9 cellular contexts compared by ENCODE assay signal in the genomic region with DNA sequence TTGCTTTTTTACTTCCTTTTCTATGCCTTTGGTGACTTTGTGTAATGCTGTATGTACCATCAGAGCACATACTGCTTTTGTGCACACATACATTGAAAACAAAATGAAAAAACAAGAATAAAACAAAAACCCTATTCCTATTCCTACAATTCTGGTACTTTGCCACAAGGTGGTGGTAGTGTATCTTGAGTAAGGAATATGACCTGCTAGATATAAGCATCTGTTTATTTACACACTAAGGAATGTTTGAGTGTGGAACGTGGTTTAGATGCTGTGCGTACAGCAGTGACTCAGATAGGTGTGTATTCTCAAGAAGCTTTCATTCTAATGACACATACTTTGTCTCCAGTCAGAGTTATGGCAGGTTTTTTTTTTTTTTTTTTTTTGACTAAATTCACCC.
DNase-seq lines count a peak whose midpoint lies in the region; ATAC-seq, FAIRE-seq and TF ChIP-seq lines count a peak whose summit lies in the region.
"Had no signal": no experiment of that assay in that cellular context is flagged by ENCODE, and none has a peak within 500 bp of the region (broad histone marks: within the 10 kb centered on the region; RNA-seq: fewer than 3 reads in every experiment).

No MANE protein-coding gene starts in this region.

- H3K27me3 ChIP-seq in GM12878 (replicated peaks in 1 of 2; ENCODE audit: control insufficient read depth in 2 of 2, insufficient read depth in 2 of 2, low read length in 1 of 2) = no peaks in the 10 kb centered on the region

- H3K27me3 Mint-ChIP-seq in natural killer cell (ENCODE audit: low read depth in 2 of 2) = peaks cover 3 to 10% of the 10 kb centered on the region in 2 donors
- H3K27me3 Mint-ChIP-seq: central memory CD8-positive, alpha-beta T cell had no signal

- H3K27ac ChIP-seq in GM12878 (ENCODE audit: control insufficient read depth, insufficient read depth) = no peak overlapping the region

- DNase-seq in NCI-H146 (lab: John Stamatoyannopoulos, UW) = peak; percentile 7
- DNase-seq in NCI-H146 treated with DMSO at 0.1 percent for 48 hours (lab: John Stamatoyannopoulos, UW; ENCODE audit: unreplicated experiment) = no peak
- peak; percentile 27 to 32 for DNase-seq in Kasumi-1 (lab: John Stamatoyannopoulos, UW)
- DNase-seq in GM12878 (ENCODE audit: low read depth, low spot score) = peak; percentile 9
- DNase-seq in natural killer cell = no peak
- no peak for DNase-seq in nucleus accumbens (lab: John Stamatoyannopoulos, UW)
- no peak for DNase-seq in Right ventricle myocardium inferior (ENCODE audit: missing footprints)

- TF ChIP-seq CTCF in GM12878 (IDR thresholded peaks at IDR 0.05 in 2 of 3, conservative IDR thresholded peaks at IDR 0.05 in 1 of 3; ENCODE audit: control insufficient read depth in 2 of 3, extremely low read depth in 1 of 3, insufficient read depth in 1 of 3, low read depth in 3 of 3, low read length in 3 of 3) (peak; percentile 51 to 58 (median 51); a peak in 4 of 6 replicates), natural killer cell (IDR thresholded peaks at IDR 0.05) (peak; percentile 59)

- H3K79me2 ChIP-seq in GM12878 (ENCODE audit: control insufficient read depth, insufficient read depth, low read length) = no peaks in the 10 kb centered on the region

- no peak for TF ChIP-seq POLR2A in GM12878 (IDR thresholded peaks at IDR 0.05; ENCODE audit: low read depth, low read length)

- WGBS in GM12878 (ENCODE audit: insufficient coverage, insufficient replicate concordance, low lambda C conversion rate, missing lambda C conversion rate) = 3% methylated on average over 2 of the region's 2 CpGs

- H3K9me3 Mint-ChIP-seq in natural killer cell = peaks cover 0 to 2% of the 10 kb centered on the region in 2 donors
- H3K9me3 Mint-ChIP-seq: central memory CD8-positive, alpha-beta T cell had no signal

- intact Hi-C loops in GM12878 (cut with micrococcal nuclease; ENCODE audit: unreplicated experiment) = loop anchor here (2.0 to 5.0 kb wide), 3 partner anchors 65 to 897 kb away; a partner anchor contains a TSS
- intact Hi-C loops in natural killer cell (cut with micrococcal nuclease) = loop anchor here (5.0 to 10.0 kb wide), 4 partner anchors 57 to 1377 kb away; a partner anchor contains a TSS
- intact Hi-C loops in Right ventricle myocardium inferior (cut with DNase I) = no loop called here

- CTCF ChIA-PET in GM12878 (lab: Yijun Ruan, JAX) = interaction anchor here (0.6 to 5.4 kb wide), 12 partner anchors 24 to 897 kb away, joined by 3 to 87 read pairs (median 4); no protein-coding TSS in a partner anchor

- RAD21 ChIA-PET in GM12878 (lab: Charles Lee; ENCODE audit: unreplicated experiment) = interaction anchor here (3.0 kb wide), 1 partner anchor 65 kb away, joined by 37 read pairs; no protein-coding TSS in a partner anchor

- no peaks in the 10 kb centered on the region for H4K20me1 ChIP-seq in GM12878 (ENCODE audit: control insufficient read depth, insufficient read depth)

- H3K4me1 Mint-ChIP-seq in natural killer cell = peaks cover 5 to 8% of the 10 kb centered on the region in 2 donors

- POLR2A ChIA-PET in GM12878 (lab: Charles Lee) = no interaction called here

- no peak overlapping the region for H3K4me3 ChIP-seq in GM12878

- no peaks in the 10 kb centered on the region; the same call in 2 of the 3 replicates for H3K9me3 ChIP-seq in GM12878 (replicated peaks; ENCODE audit: control insufficient read depth, insufficient read depth, low read length)

- peak; percentile 41 for FAIRE-seq in GM12878 (lab: Jason Lieb, UNC)

- SMC1A ChIA-PET in GM12878 (lab: Charles Lee; ENCODE audit: uncharacterized antibody, unreplicated experiment) = interaction anchor here (0.6 to 2.5 kb wide), 11 partner anchors 27 to 1568 kb away, joined by 3 to 28 read pairs (median 3); no protein-coding TSS in a partner anchor

- H3K9ac ChIP-seq in GM12878 (ENCODE audit: control insufficient read depth, insufficient read depth, low read length) = no peak overlapping the region

- H3K4me2 ChIP-seq in GM12878 (ENCODE audit: control insufficient read depth, insufficient read depth) = no peak overlapping the region

- H3K36me3 ChIP-seq in GM12878 (ENCODE audit: control insufficient read depth in 2 of 2, insufficient read depth in 2 of 2, low read length in 1 of 2) = no peaks in the 10 kb centered on the region

- no peak for TF ChIP-seq EP300 in GM12878 (IDR thresholded peaks at IDR 0.05; ENCODE audit: borderline replicate concordance in 1 of 2, control insufficient read depth in 1 of 2, low read depth in 2 of 2, low read length in 2 of 2)

- no peaks in the 10 kb centered on the region for H3K4me1 ChIP-seq in GM12878 (ENCODE audit: control insufficient read depth, insufficient read depth, low read length)

- H3K36me3 Mint-ChIP-seq in natural killer cell = no peaks in the 10 kb centered on the region

- no peak overlapping the region for H3K4me3 Mint-ChIP-seq in natural killer cell
- H3K4me3 Mint-ChIP-seq: central memory CD8-positive, alpha-beta T cell had no signal

- BruUV-seq in GM12878 (replicated peaks; lab: Mats Ljungman, UMichigan) = no TSS peak

- in situ Hi-C loops in GM12878 (cut with MboI) = no loop called here

- H3K27ac Mint-ChIP-seq in natural killer cell = no peak overlapping the region

- ATAC-seq in GM12878 = peak; percentile 61
- ATAC-seq in natural killer cell = peak; percentile 49 to 53 (median 52)
- ATAC-seq in GM19023 (IDR thresholded peaks at IDR 0.05; ENCODE audit: unreplicated experiment) = no peak
- ATAC-seq in Right ventricle myocardium inferior = no peak

- no peak overlapping the region for H2AFZ ChIP-seq in GM12878 (ENCODE audit: control insufficient read depth, low read depth, low read length)

- TF ChIP-seq RAD21 in GM12878 (IDR thresholded peaks at IDR 0.05; ENCODE audit: insufficient read depth, low read depth, low read length) = peak; percentile 88

TF ChIP-seq in GM12878, 131 proteins besides CTCF, POLR2A, EP300 and RAD21:
- no peak for TF ChIP-seq CEBPB (IDR thresholded peaks at IDR 0.05; ENCODE audit: borderline replicate concordance in 1 of 2, low read depth in 2 of 2, low read length in 2 of 2)
- TF ChIP-seq, protein P1, sequence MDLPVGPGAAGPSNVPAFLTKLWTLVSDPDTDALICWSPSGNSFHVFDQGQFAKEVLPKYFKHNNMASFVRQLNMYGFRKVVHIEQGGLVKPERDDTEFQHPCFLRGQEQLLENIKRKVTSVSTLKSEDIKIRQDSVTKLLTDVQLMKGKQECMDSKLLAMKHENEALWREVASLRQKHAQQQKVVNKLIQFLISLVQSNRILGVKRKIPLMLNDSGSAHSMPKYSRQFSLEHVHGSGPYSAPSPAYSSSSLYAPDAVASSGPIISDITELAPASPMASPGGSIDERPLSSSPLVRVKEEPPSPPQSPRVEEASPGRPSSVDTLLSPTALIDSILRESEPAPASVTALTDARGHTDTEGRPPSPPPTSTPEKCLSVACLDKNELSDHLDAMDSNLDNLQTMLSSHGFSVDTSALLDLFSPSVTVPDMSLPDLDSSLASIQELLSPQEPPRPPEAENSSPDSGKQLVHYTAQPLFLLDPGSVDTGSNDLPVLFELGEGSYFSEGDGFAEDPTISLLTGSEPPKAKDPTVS (IDR thresholded peaks at IDR 0.05; ENCODE audit: low read depth, low read length) = no peak
- no peak for TF ChIP-seq YBX1 (IDR thresholded peaks at IDR 0.05)
- no peak for TF ChIP-seq ATF7 (IDR thresholded peaks at IDR 0.05; ENCODE audit: low read depth)
- no peak for TF ChIP-seq IKZF2 (IDR thresholded peaks at IDR 0.05)
- TF ChIP-seq PAX8 (IDR thresholded peaks at IDR 0.05) = no peak
- peak; percentile 71; the same call in 1 of the 2 replicates for TF ChIP-seq SMC3 (IDR thresholded peaks at IDR 0.05; ENCODE audit: borderline replicate concordance, low read length)

Comparison
In these comparisons a context has a peak if more than half of its experiments do, and no peak if none do; other contexts are left out.
1. DNase-seq: peak in NCI-H146 (single experiment), Kasumi-1 (2 of 2) and GM12878 (single experiment); none in NCI-H146 treated with DMSO at 0.1 percent for 48 hours (single experiment), natural killer cell (single experiment), nucleus accumbens (0 of 56) and Right ventricle myocardium inferior (single experiment).
2. ATAC-seq: peak in GM12878 (single experiment) and natural killer cell (3 of 3); none in GM19023 (single experiment) and Right ventricle myocardium inferior (single experiment).